ENCODE assay signal across 8 cellular contexts in the genomic region with DNA sequence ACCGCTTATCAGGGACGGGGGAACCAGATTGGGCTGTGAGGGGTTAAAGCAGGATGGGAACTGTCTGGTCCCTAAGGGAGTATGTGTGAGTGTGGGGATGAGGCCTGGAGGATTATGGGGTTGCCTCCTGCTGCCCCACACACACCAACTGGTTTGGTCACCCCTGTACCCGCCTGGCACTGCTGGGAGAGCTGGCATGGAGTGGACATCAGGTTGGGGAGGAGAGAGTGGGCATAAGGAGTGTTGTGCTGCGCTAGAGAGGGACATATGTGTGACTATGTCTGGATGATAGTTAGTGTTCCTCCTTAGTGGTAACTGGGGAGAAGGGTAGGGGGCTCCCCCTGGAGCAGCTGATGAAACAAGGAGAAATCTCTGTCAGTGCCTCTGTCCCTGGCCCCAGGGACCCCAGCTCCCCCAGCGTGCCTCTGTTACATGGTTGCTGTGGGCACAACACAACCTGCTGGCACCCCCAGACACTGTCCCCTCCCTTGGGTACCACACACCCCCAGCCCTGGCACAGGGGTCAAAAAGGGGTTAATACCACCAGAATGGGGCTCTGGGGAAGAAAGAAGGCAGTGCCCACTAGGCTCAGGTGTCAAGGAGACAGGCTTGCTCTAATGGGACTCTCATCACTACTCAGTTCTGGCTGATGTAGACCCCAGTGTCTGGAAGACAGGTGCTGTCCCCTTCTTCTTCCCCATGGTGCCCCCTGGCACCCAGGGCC. TPM values are rescaled to one million over a fixed set of nuclear protein-coding genes. Genes with fewer than 3 reads are reported as not detected.
DNase-seq lines count a peak whose midpoint lies in the region; ATAC-seq and TF ChIP-seq lines count a peak whose summit lies in the region.

No MANE protein-coding gene starts in this region.

- no peak for DNase-seq in BE2C
- peak; percentile 74 for DNase-seq in NCI-H460 (ENCODE audit: extremely low read depth, low read depth)
- DNase-seq in naive thymus-derived CD8-positive, alpha-beta T cell, result peak in 1 of 10 donors; percentile 56
- DNase-seq in stimulated activated CD4-positive, alpha-beta T cell treated with anti-CD3 and anti-CD28 coated beads, Interleukin-4, amount 100 ng/mL, for 4 hours, result no peak
- DNase-seq in SIG-M5 (lab: John Stamatoyannopoulos, UW), result no peak
- no peak for DNase-seq in NCI-H524 treated with DMSO at 0.1 percent for 48 hours (lab: John Stamatoyannopoulos, UW)

- H3K4me1 ChIP-seq in BE2C, result peaks cover 7% of the 10 kb centered on the region; the same call in 1 of the 2 replicates
- peaks cover 25% of the 10 kb centered on the region for H3K4me1 ChIP-seq in ectodermal cell (ENCODE audit: control insufficient read depth, insufficient read depth, low read length)

- H3K27ac ChIP-seq in ectodermal cell (ENCODE audit: insufficient read depth, low read depth, low read length, poor library complexity, severe bottlenecking), result peak overlapping the region; percentile 8

- WGBS in ectodermal cell, 2 experiments, result 51 to 53% methylated on average over 4 to 5 of the region's 5 CpGs

- no peak for ATAC-seq in naive thymus-derived CD8-positive, alpha-beta T cell
- ATAC-seq in GM19395 (IDR thresholded peaks at IDR 0.05; ENCODE audit: unreplicated experiment), result no peak

- H3K36me3 ChIP-seq in BE2C (no peaks in the 10 kb centered on the region), ectodermal cell (ENCODE audit: control insufficient read depth, insufficient read depth, low read length) (no peaks in the 10 kb centered on the region)

- no peak for TF ChIP-seq CTCF in BE2C (IDR thresholded peaks at IDR 0.05; ENCODE audit: low read depth, low read length)

- peak overlapping the region; percentile 57 to 91 (median 80) for H3K4me3 Mint-ChIP-seq in naive thymus-derived CD8-positive, alpha-beta T cell

- H3K9me3 ChIP-seq in BE2C, result no peaks in the 10 kb centered on the region
- no peaks in the 10 kb centered on the region for H3K9me3 ChIP-seq in ectodermal cell (ENCODE audit: control insufficient read depth, low read length)

- H3K36me3 Mint-ChIP-seq in naive thymus-derived CD8-positive, alpha-beta T cell, result no peaks in the 10 kb centered on the region

- H3K9me3 Mint-ChIP-seq in naive thymus-derived CD8-positive, alpha-beta T cell, result no peaks in the 10 kb centered on the region

- POLR2A ChIA-PET in naive thymus-derived CD8-positive, alpha-beta T cell (lab: Charles Lee), result interaction anchor here (0.7 to 3.2 kb wide), 6 partner anchors 9 to 49 kb away, joined by 3 to 16 read pairs (median 9); a partner anchor contains a TSS

- peak overlapping the region; percentile 34 to 94 (median 76) for H3K27ac Mint-ChIP-seq in naive thymus-derived CD8-positive, alpha-beta T cell

- peak overlapping the region; percentile 91 for H3K4me3 ChIP-seq in BE2C (ENCODE audit: low read depth, low read length)
- H3K4me3 ChIP-seq in ectodermal cell (ENCODE audit: insufficient read depth, low read depth, low read length), result peak overlapping the region; percentile 57

- H3K27me3 ChIP-seq in BE2C (no peaks in the 10 kb centered on the region), ectodermal cell (ENCODE audit: control insufficient read depth, insufficient read depth, low read length, poor library complexity, severe bottlenecking) (no peaks in the 10 kb centered on the region)

- H3K27me3 Mint-ChIP-seq in naive thymus-derived CD8-positive, alpha-beta T cell, result no peaks in the 10 kb centered on the region

- peaks cover 30 to 74% (median 59%) of the 10 kb centered on the region in 4 donors for H3K4me1 Mint-ChIP-seq in naive thymus-derived CD8-positive, alpha-beta T cell

RNA-seq across cellular contexts. Expression of a gene that starts 1.9 kb away (rescaled TPM):
- polyA plus RNA-seq in BE2C (2012; ENCODE audit: insufficient read depth, insufficient read length, low read depth), result 62.8 TPM
- total RNA-seq in NCI-H460 (2014; rRNA removed; shearing (Covaris generic)), result 52.8 and 68.3 TPM in 2 replicates
- 90.2 and 113 TPM in 2 replicates for polyA plus RNA-seq in NCI-H460 (2014; cell fraction: nucleus; rRNA removed)
- polyA plus RNA-seq in ectodermal cell (2013, experiment 1 of 4), result 11.4 TPM
- 14.4 TPM for polyA plus RNA-seq in ectodermal cell (2013, experiment 2 of 4)
- polyA plus RNA-seq in ectodermal cell (2013, experiment 3 of 4), result 8.2 TPM
- 11.1 TPM for polyA plus RNA-seq in ectodermal cell (2013, experiment 4 of 4)
- 10 to 100 TPM; 12.9 to 13.1 TPM for total RNA-seq in naive thymus-derived CD8-positive, alpha-beta T cell
- polyA plus RNA-seq in naive thymus-derived CD8-positive, alpha-beta T cell, result under 1 TPM; 0.12 to 0.59 (median 0.46) TPM

RNA-seq across cellular contexts. Expression of a gene that starts 11.1 kb away (rescaled TPM):
- polyA plus RNA-seq in BE2C (2012; ENCODE audit: insufficient read depth, insufficient read length, low read depth), result not detected
- total RNA-seq in NCI-H460 (2014; rRNA removed; shearing (Covaris generic)), result 0.84 TPM in 1 of 2 replicates, not detected in the other
- polyA plus RNA-seq in NCI-H460 (2014; cell fraction: nucleus; rRNA removed), result 0.78 TPM in 1 of 2 replicates, not detected in the other
- not detected for polyA plus RNA-seq in ectodermal cell (2013, experiment 1 of 4)
- polyA plus RNA-seq in ectodermal cell (2013, experiment 2 of 4), result not detected
- polyA plus RNA-seq in ectodermal cell (2013, experiment 3 of 4), result 0.59 TPM
- 0.49 TPM for polyA plus RNA-seq in ectodermal cell (2013, experiment 4 of 4)
- total RNA-seq in naive thymus-derived CD8-positive, alpha-beta T cell, result under 1 TPM; 0.77 to 0.91 TPM
- polyA plus RNA-seq in naive thymus-derived CD8-positive, alpha-beta T cell, result not detected

RNA-seq across cellular contexts. Expression of a gene that starts 21.4 kb away (rescaled TPM):
- polyA plus RNA-seq in BE2C (2012; ENCODE audit: insufficient read depth, insufficient read length, low read depth), result 183 TPM
- 60.4 and 68.0 TPM in 2 replicates for total RNA-seq in NCI-H460 (2014; rRNA removed; shearing (Covaris generic))
- polyA plus RNA-seq in NCI-H460 (2014; cell fraction: nucleus; rRNA removed), result 92.8 and 106 TPM in 2 replicates
- 59.1 TPM for polyA plus RNA-seq in ectodermal cell (2013, experiment 1 of 4)
- 69.3 TPM for polyA plus RNA-seq in ectodermal cell (2013, experiment 2 of 4)
- polyA plus RNA-seq in ectodermal cell (2013, experiment 3 of 4), result 50.1 TPM
- polyA plus RNA-seq in ectodermal cell (2013, experiment 4 of 4), result 56.7 TPM
- 10 to 100 TPM; 46.6 to 46.8 TPM for total RNA-seq in naive thymus-derived CD8-positive, alpha-beta T cell
- polyA plus RNA-seq in naive thymus-derived CD8-positive, alpha-beta T cell, result 10 to 100 TPM; 30.9 to 41.8 (median 31.9) TPM

RNA-seq across cellular contexts. Expression of a gene that starts 29.1 kb away (rescaled TPM):
- polyA plus RNA-seq in BE2C (2012; ENCODE audit: insufficient read depth, insufficient read length, low read depth), result 0.28 TPM
- 0.45 and 1.6 TPM in 2 replicates for total RNA-seq in NCI-H460 (2014; rRNA removed; shearing (Covaris generic))
- 3.0 and 21.5 TPM in 2 replicates for polyA plus RNA-seq in NCI-H460 (2014; cell fraction: nucleus; rRNA removed)
- 2.0 TPM for polyA plus RNA-seq in ectodermal cell (2013, experiment 1 of 4)
- 2.2 TPM for polyA plus RNA-seq in ectodermal cell (2013, experiment 2 of 4)
- polyA plus RNA-seq in ectodermal cell (2013, experiment 3 of 4), result 2.4 TPM
- 4.4 TPM for polyA plus RNA-seq in ectodermal cell (2013, experiment 4 of 4)
- 1 to 10 TPM in 1 of 2 experiments, under 1 TPM in 1; 0.83 to 1.1 TPM for total RNA-seq in naive thymus-derived CD8-positive, alpha-beta T cell
- polyA plus RNA-seq in naive thymus-derived CD8-positive, alpha-beta T cell, result not detected

RNA-seq across cellular contexts. Expression of a gene that starts 29.1 kb away (rescaled TPM):
- polyA plus RNA-seq in BE2C (2012; ENCODE audit: insufficient read depth, insufficient read length, low read depth), result not detected
- not detected in 2 replicates for total RNA-seq in NCI-H460 (2014; rRNA removed; shearing (Covaris generic))
- not detected in 2 replicates for polyA plus RNA-seq in NCI-H460 (2014; cell fraction: nucleus; rRNA removed)
- polyA plus RNA-seq in ectodermal cell (2013, experiment 1 of 4), result not detected
- polyA plus RNA-seq in ectodermal cell (2013, experiment 2 of 4), result not detected
- polyA plus RNA-seq in ectodermal cell (2013, experiment 3 of 4), result not detected
- not detected for polyA plus RNA-seq in ectodermal cell (2013, experiment 4 of 4)
- total RNA-seq in naive thymus-derived CD8-positive, alpha-beta T cell, result not detected
- polyA plus RNA-seq in naive thymus-derived CD8-positive, alpha-beta T cell, result not detected
